2 cellular contexts compared by ENCODE assay signal in the genomic region with DNA sequence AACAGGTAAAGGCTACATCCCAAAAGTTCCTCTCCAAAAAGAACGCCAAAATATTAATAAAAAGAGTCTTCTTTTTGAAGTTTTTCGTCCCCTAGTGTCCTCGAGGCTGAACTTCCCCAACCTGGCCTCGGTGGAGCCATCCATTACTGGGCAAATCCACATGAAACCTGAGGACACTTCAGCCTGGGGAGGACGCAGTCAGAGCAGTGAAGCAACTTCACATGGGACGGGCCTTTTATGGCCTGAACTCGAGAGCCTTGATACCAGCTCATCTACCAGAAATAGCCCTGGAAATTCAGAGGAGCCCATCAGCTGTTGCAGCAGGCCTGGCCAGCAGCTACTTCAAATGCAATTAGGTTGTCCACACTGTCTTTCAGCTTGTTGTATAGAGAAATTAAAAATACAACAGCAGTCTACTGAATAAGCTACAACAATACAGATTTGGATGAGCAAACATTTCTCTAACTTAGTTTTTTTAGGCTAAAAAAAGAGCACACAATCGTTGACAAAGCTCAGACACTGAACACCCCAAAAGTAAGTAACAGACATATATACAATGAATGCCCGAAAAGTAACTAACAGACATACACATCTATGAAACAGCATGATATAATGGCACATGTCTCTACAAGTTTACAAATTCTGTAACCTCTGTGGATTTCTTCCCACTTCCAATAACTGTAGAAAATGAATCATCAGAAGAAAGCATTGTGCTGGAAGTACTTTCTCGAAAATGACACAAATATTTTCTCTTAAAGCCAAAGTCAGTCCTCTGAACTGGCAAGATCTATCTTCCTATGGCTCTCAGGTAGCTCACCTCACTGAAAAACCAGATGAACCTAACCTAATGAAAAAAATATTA.
TF ChIP-seq lines count a peak whose summit lies in the region.

A gene with protein sequence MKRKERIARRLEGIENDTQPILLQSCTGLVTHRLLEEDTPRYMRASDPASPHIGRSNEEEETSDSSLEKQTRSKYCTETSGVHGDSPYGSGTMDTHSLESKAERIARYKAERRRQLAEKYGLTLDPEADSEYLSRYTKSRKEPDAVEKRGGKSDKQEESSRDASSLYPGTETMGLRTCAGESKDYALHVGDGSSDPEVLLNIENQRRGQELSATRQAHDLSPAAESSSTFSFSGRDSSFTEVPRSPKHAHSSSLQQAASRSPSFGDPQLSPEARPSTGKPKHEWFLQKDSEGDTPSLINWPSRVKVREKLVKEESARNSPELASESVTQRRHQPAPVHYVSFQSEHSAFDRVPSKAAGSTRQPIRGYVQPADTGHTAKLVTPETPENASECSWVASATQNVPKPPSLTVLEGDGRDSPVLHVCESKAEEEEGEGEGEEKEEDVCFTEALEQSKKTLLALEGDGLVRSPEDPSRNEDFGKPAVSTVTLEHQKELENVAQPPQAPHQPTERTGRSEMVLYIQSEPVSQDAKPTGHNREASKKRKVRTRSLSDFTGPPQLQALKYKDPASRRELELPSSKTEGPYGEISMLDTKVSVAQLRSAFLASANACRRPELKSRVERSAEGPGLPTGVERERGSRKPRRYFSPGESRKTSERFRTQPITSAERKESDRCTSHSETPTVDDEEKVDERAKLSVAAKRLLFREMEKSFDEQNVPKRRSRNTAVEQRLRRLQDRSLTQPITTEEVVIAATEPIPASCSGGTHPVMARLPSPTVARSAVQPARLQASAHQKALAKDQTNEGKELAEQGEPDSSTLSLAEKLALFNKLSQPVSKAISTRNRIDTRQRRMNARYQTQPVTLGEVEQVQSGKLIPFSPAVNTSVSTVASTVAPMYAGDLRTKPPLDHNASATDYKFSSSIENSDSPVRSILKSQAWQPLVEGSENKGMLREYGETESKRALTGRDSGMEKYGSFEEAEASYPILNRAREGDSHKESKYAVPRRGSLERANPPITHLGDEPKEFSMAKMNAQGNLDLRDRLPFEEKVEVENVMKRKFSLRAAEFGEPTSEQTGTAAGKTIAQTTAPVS (N-terminal part only) (minus strand): TSS at position 208 of the 862 bp plus-strand sequence. CDS start 79,913 bp downstream, outside the sequence.

TF ChIP-seq in HEK293, 187 proteins besides CTCF, POLR2A, EP300 and RAD21 (continues in another document):
- TF ChIP-seq ZNF433 (tag by site-specific recombination; IDR thresholded peaks at IDR 0.05; ENCODE audit: low read depth) (no peak), ZNF302 (tag by site-specific recombination; IDR thresholded peaks at IDR 0.05; ENCODE audit: low read depth) (no peak), ZNF174 (tag by site-specific recombination; IDR thresholded peaks at IDR 0.05) (no peak), ZBTB48 (tag by site-specific recombination; IDR thresholded peaks at IDR 0.05) (no peak), ZNF701 (tag by site-specific recombination; IDR thresholded peaks at IDR 0.05) (no peak), ZNF426 (tag by site-specific recombination; IDR thresholded peaks at IDR 0.05) (no peak), ZNF600 (tag by site-specific recombination; IDR thresholded peaks at IDR 0.05) (peak; percentile 66), KLF16 (tag by site-specific recombination; IDR thresholded peaks at IDR 0.05) (no peak), ZBTB20 (tag by site-specific recombination; IDR thresholded peaks at IDR 0.05) (0 out of 2 replicates have a peak, but pooled peaks have one; percentile 12), ZNF16 (tag by site-specific recombination; IDR thresholded peaks at IDR 0.05; ENCODE audit: low read depth) (no peak), ZNF19 (tag by site-specific recombination; IDR thresholded peaks at IDR 0.05; ENCODE audit: low read depth) (no peak), PRDM1 (tag by site-specific recombination; IDR thresholded peaks at IDR 0.05) (no peak), ZNF610 (tag by site-specific recombination; IDR thresholded peaks at IDR 0.05; ENCODE audit: borderline replicate concordance) (no peak), ZNF629 (tag by site-specific recombination; IDR thresholded peaks at IDR 0.05) (0 out of 2 replicates have a peak, but pooled peaks have one; percentile 36), ZBTB17 (tag by site-specific recombination; IDR thresholded peaks at IDR 0.05) (peak; percentile 89), MZF1 (tag by site-specific recombination; IDR thresholded peaks at IDR 0.05; ENCODE audit: borderline replicate concordance) (0 out of 2 replicates have a peak, but pooled peaks have one; percentile 36)
- TF ChIP-seq, protein P1, sequence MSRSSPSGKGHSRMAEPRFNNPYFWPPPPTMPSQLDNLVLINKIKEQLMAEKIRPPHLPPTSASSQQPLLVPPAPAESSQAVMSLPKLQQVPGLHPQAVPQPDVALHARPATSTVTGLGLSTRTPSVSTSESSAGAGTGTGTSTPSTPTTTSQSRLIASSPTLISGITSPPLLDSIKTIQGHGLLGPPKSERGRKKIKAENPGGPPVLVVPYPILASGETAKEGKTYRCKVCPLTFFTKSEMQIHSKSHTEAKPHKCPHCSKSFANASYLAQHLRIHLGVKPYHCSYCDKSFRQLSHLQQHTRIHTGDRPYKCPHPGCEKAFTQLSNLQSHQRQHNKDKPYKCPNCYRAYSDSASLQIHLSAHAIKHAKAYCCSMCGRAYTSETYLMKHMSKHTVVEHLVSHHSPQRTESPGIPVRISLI (tag by site-specific recombination; IDR thresholded peaks at IDR 0.05): no peak
- TF ChIP-seq, protein P2, sequence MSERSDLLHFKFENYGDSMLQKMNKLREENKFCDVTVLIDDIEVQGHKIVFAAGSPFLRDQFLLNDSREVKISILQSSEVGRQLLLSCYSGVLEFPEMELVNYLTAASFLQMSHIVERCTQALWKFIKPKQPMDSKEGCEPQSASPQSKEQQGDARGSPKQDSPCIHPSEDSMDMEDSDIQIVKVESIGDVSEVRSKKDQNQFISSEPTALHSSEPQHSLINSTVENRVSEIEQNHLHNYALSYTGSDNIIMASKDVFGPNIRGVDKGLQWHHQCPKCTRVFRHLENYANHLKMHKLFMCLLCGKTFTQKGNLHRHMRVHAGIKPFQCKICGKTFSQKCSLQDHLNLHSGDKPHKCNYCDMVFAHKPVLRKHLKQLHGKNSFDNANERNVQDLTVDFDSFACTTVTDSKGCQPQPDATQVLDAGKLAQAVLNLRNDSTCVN (tag by site-specific recombination; optimal IDR thresholded peaks at IDR 0.05): no peak
- TF ChIP-seq, protein P3, sequence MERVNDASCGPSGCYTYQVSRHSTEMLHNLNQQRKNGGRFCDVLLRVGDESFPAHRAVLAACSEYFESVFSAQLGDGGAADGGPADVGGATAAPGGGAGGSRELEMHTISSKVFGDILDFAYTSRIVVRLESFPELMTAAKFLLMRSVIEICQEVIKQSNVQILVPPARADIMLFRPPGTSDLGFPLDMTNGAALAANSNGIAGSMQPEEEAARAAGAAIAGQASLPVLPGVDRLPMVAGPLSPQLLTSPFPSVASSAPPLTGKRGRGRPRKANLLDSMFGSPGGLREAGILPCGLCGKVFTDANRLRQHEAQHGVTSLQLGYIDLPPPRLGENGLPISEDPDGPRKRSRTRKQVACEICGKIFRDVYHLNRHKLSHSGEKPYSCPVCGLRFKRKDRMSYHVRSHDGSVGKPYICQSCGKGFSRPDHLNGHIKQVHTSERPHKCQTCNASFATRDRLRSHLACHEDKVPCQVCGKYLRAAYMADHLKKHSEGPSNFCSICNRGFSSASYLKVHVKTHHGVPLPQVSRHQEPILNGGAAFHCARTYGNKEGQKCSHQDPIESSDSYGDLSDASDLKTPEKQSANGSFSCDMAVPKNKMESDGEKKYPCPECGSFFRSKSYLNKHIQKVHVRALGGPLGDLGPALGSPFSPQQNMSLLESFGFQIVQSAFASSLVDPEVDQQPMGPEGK (tag by site-specific recombination; IDR thresholded peaks at IDR 0.05): peak; percentile 74

TF ChIP-seq in GM12878, 131 proteins besides CTCF, POLR2A, EP300 and RAD21:
- TF ChIP-seq NFYA (IDR thresholded peaks at IDR 0.05; ENCODE audit: borderline replicate concordance, low read depth, low read length): no peak
- 0 out of 4 replicates have a peak, but pooled peaks of 1 of the 2 experiments have one; percentile 14 for TF ChIP-seq IKZF2 (IDR thresholded peaks at IDR 0.05)
